26 cellular contexts compared by ENCODE assay signal in the genomic region with DNA sequence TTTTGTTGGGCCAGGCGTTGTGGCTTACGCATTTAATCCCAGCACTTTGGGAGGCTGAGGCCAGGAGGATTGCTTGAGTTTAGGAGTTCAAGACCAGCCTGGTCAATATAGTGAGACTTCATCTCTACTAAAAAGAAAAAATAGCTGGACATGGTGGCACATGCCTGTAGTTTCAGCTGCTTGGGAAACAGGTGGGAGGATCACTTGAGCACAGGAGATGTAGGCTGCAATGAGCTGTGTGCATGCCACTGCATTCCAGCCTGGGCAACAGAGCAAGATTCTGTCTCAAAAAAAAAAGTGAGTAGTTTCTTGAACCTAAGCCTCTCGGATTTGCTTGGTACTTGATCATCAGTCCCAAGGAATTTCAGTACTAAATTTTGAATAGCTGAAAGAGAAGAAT.
"Had no signal": no experiment of that assay in that cellular context is flagged by ENCODE, and none has a peak within 500 bp of the region (broad histone marks: within the 10 kb centered on the region; RNA-seq: fewer than 3 reads in every experiment).

No MANE protein-coding gene starts in this region.

- H3K36me3 ChIP-seq: ovary had no signal

- ATAC-seq: esophagus mucosa, left lobe of liver, lower lobe of right lung, mucosa of descending colon had no signal

- DNase-seq: activated B cell treated with CpG ODN at 0.5 μM for 24 hours; activated CD4-positive, alpha-beta T cell treated with anti-CD3 and anti-CD28 coated beads for 4 hours; activated CD8-positive, alpha-beta memory T cell treated with anti-CD3 and anti-CD28 coated beads, Interleukin-2, amount 50 U/mL, for 4 hours; activated effector memory CD4-positive, alpha-beta T cell treated with anti-CD3 and anti-CD28 coated beads, Interleukin-2, amount 50 U/mL, for 16 hours; activated naive CD4-positive, alpha-beta T cell treated with anti-CD3 and anti-CD28 coated beads, Interleukin-2, amount 50 U/mL, for 16 hours; aorta; effector CD8-positive, alpha-beta T cell; glutamatergic neuron; immature natural killer cell; lower lobe of right lung; mesendoderm; mucosa of descending colon; naive B cell; ovary; stimulated activated CD4-positive, alpha-beta T cell treated with anti-CD3 and anti-CD28 coated beads, Interleukin-12 subunit alpha, Interleukin-12 subunit beta, amount 100 ng/mL, for 4 hours; T1000; transverse colon had no signal

- H3K4me1 ChIP-seq: lower lobe of right lung, prostate gland, right atrium auricular region, transverse colon had no signal

- H3K27ac Mint-ChIP-seq: activated B cell treated with CpG ODN at 0.5 μM for 24 hours; dendritic cell treated with granulocyte-macrophage colony-stimulating factor and Interleukin-4, amounts not matched to agents 40 ng/mL and 50 ng/mL, for 4 days; T-helper 1 cell treated with Interleukin-12 subunit alpha and Interleukin-12 subunit beta and Interleukin-4 antibody, amounts not matched to agents 30 μg/mL and 1 μg/mL, for 36 hours had no signal

- H3K9me3 Mint-ChIP-seq: activated B cell treated with CpG ODN at 0.5 μM for 24 hours; activated T-cell treated with anti-CD3 and anti-CD28 coated beads, Interleukin-2, amount 50 U/mL, for 72 hours; brain; dendritic cell treated with granulocyte-macrophage colony-stimulating factor and Interleukin-4, amounts not matched to agents 40 ng/mL and 50 ng/mL, for 4 days; immature natural killer cell; naive B cell; T-helper 1 cell treated with Interleukin-12 subunit alpha and Interleukin-12 subunit beta and Interleukin-4 antibody, amounts not matched to agents 30 μg/mL and 1 μg/mL, for 36 hours had no signal

- H3K27me3 Mint-ChIP-seq: activated B cell treated with CpG ODN at 0.5 μM for 24 hours; brain; dendritic cell treated with granulocyte-macrophage colony-stimulating factor and Interleukin-4, amounts not matched to agents 40 ng/mL and 50 ng/mL, for 4 days; naive B cell had no signal

- H3K4me3 ChIP-seq: hepatocyte, lower lobe of right lung, mucosa of descending colon, ovary, prostate gland, right atrium auricular region, transverse colon had no signal

- H3K4me3 Mint-ChIP-seq: activated B cell treated with CpG ODN at 0.5 μM for 24 hours; activated T-cell treated with anti-CD3 and anti-CD28 coated beads, Interleukin-2, amount 50 U/mL, for 72 hours; brain; dendritic cell treated with granulocyte-macrophage colony-stimulating factor and Interleukin-4, amounts not matched to agents 40 ng/mL and 50 ng/mL, for 4 days; immature natural killer cell; naive B cell; T-helper 1 cell treated with Interleukin-12 subunit alpha and Interleukin-12 subunit beta and Interleukin-4 antibody, amounts not matched to agents 30 μg/mL and 1 μg/mL, for 36 hours had no signal

- H3K27me3 ChIP-seq: hepatocyte, ovary, right atrium auricular region, transverse colon had no signal

- H3K9me3 ChIP-seq: lower lobe of right lung, mucosa of descending colon, ovary, prostate gland, right atrium auricular region, transverse colon had no signal

- H3K27ac ChIP-seq: hepatocyte, lower lobe of right lung, ovary, prostate gland, right atrium auricular region, transverse colon had no signal

- H3K4me1 Mint-ChIP-seq: activated B cell treated with CpG ODN at 0.5 μM for 24 hours had no signal
